Comparison of ENCODE assay signal across 23 cellular contexts in the genomic region with DNA sequence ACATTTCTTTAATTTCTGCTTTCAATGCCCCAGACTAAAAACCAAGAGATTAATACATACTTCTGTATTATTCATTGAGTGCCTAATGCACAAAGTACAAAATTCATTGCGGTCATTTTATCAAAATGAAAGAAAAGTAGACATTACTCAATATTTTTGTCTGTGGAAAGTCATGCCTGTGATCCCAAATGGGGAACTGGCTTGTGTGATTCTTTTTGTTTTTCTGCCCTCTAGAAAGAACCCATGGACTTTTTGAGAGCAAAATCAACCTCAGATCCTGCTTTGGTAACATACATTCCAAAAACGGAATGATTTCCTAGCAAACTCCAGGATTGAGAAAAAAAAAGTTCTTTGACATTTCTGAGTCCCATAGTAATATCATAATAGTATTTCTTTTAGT.
"Had no signal": no experiment of that assay in that cellular context is flagged by ENCODE, and none has a peak within 500 bp of the region (broad histone marks: within the 10 kb centered on the region; RNA-seq: fewer than 3 reads in every experiment).

No MANE protein-coding gene starts in this region.

- H3K9ac ChIP-seq: parathyroid adenoma had no signal

- H3K36me3 Mint-ChIP-seq: activated CD4-positive, alpha-beta memory T cell treated with anti-CD3 and anti-CD28 coated beads for 36 hours; activated naive CD4-positive, alpha-beta T cell treated with anti-CD3 and anti-CD28 coated beads, Interleukin-2, amount 10 ng/mL, durations not matched to agents 7 days and 5 days; brain; natural killer cell treated with Interleukin-12 subunit alpha and Interleukin-12 subunit beta and Interleukin-15 and Interleukin-18, amount 100 ng/mL, for 72 hours; stimulated activated naive B cell treated with anti-CD40 and anti-IgM and Interleukin-4, amounts not matched to agents 10 μg/mL and 1 μg/mL and 100 μg/mL, for 72 hours had no signal

- H3K4me1 Mint-ChIP-seq: activated naive CD4-positive, alpha-beta T cell treated with anti-CD3 and anti-CD28 coated beads, Interleukin-2, amount 10 ng/mL, durations not matched to agents 7 days and 5 days; activated naive CD8-positive, alpha-beta T cell treated with anti-CD3 and anti-CD28 coated beads, Interleukin-2, amount 50 U/mL, for 24 hours; brain; stimulated activated naive B cell treated with anti-CD40 and anti-IgM and Interleukin-4, amounts not matched to agents 10 μg/mL and 1 μg/mL and 100 μg/mL, for 72 hours had no signal

- H3K9me3 ChIP-seq: colonic mucosa, gastroesophageal sphincter, neutrophil, right lobe of liver, upper lobe of right lung had no signal

- H3K36me3 ChIP-seq: colonic mucosa, gastroesophageal sphincter, neutrophil, right lobe of liver, upper lobe of right lung had no signal

- H3K27me3 ChIP-seq: colonic mucosa, gastroesophageal sphincter, neutrophil, right lobe of liver, upper lobe of right lung had no signal

- H3K4me3 ChIP-seq: colonic mucosa, gastroesophageal sphincter, right lobe of liver, SK-N-MC, upper lobe of right lung had no signal

- ATAC-seq: activated naive CD8-positive, alpha-beta T cell treated with anti-CD3 and anti-CD28 coated beads, Interleukin-2, amount 50 U/mL, for 24 hours; gastroesophageal sphincter; left ventricle myocardium superior; natural killer cell treated with Interleukin-12 subunit alpha and Interleukin-12 subunit beta and Interleukin-15 and Interleukin-18, amount 100 ng/mL, for 72 hours; right lobe of liver; stimulated activated naive B cell treated with anti-CD40 and anti-IgM and Interleukin-4, amounts not matched to agents 10 μg/mL and 1 μg/mL and 100 μg/mL, for 72 hours; upper lobe of right lung had no signal

- FAIRE-seq: islet of Langerhans, small intestine had no signal

- DNase-seq: activated CD4-positive, alpha-beta memory T cell treated with anti-CD3 and anti-CD28 coated beads for 36 hours; activated CD4-positive, alpha-beta T cell treated with anti-CD3 and anti-CD28 coated beads for 48 hours; activated effector memory CD4-positive, alpha-beta T cell treated with anti-CD3 and anti-CD28 coated beads, Interleukin-2, amount 50 U/mL, for 16 hours; activated naive CD4-positive, alpha-beta T cell treated with anti-CD3 and anti-CD28 coated beads, Interleukin-2, amount 10 ng/mL, durations not matched to agents 7 days and 5 days; activated naive CD8-positive, alpha-beta T cell treated with anti-CD3 and anti-CD28 coated beads, Interleukin-2, amount 50 U/mL, for 24 hours; central memory CD4-positive, alpha-beta T cell; colonic mucosa; head of caudate nucleus; hypothalamus; left ventricle myocardium superior; right lobe of liver; small intestine; stimulated activated CD4-positive, alpha-beta T cell treated with anti-CD3 and anti-CD28 coated beads, Interleukin-15, amount 100 ng/mL, for 24 hours; stimulated activated naive B cell treated with anti-CD40 and anti-IgM and Interleukin-4, amounts not matched to agents 10 μg/mL and 1 μg/mL and 100 μg/mL, for 72 hours; upper lobe of right lung had no signal

- H3K27me3 Mint-ChIP-seq: activated CD4-positive, alpha-beta memory T cell treated with anti-CD3 and anti-CD28 coated beads for 36 hours; activated naive CD4-positive, alpha-beta T cell treated with anti-CD3 and anti-CD28 coated beads, Interleukin-2, amount 10 ng/mL, durations not matched to agents 7 days and 5 days; activated naive CD8-positive, alpha-beta T cell treated with anti-CD3 and anti-CD28 coated beads, Interleukin-2, amount 50 U/mL, for 24 hours; brain; natural killer cell treated with Interleukin-12 subunit alpha and Interleukin-12 subunit beta and Interleukin-15 and Interleukin-18, amount 100 ng/mL, for 72 hours; stimulated activated naive B cell treated with anti-CD40 and anti-IgM and Interleukin-4, amounts not matched to agents 10 μg/mL and 1 μg/mL and 100 μg/mL, for 72 hours had no signal

- H3K27ac Mint-ChIP-seq: activated CD4-positive, alpha-beta memory T cell treated with anti-CD3 and anti-CD28 coated beads for 36 hours; activated naive CD4-positive, alpha-beta T cell treated with anti-CD3 and anti-CD28 coated beads, Interleukin-2, amount 10 ng/mL, durations not matched to agents 7 days and 5 days; activated naive CD8-positive, alpha-beta T cell treated with anti-CD3 and anti-CD28 coated beads, Interleukin-2, amount 50 U/mL, for 24 hours; brain; natural killer cell treated with Interleukin-12 subunit alpha and Interleukin-12 subunit beta and Interleukin-15 and Interleukin-18, amount 100 ng/mL, for 72 hours; stimulated activated naive B cell treated with anti-CD40 and anti-IgM and Interleukin-4, amounts not matched to agents 10 μg/mL and 1 μg/mL and 100 μg/mL, for 72 hours had no signal

- H3K79me2 ChIP-seq: parathyroid adenoma had no signal

- H3K27ac ChIP-seq: colonic mucosa, epithelial cell of prostate, gastroesophageal sphincter, neutrophil, parathyroid adenoma, right lobe of liver, SK-N-MC, upper lobe of right lung had no signal

- H2AFZ ChIP-seq: parathyroid adenoma had no signal

- H3K4me1 ChIP-seq: colonic mucosa, gastroesophageal sphincter, parathyroid adenoma, right lobe of liver, upper lobe of right lung had no signal

- H3K9me3 Mint-ChIP-seq: activated naive CD4-positive, alpha-beta T cell treated with anti-CD3 and anti-CD28 coated beads, Interleukin-2, amount 10 ng/mL, durations not matched to agents 7 days and 5 days; activated naive CD8-positive, alpha-beta T cell treated with anti-CD3 and anti-CD28 coated beads, Interleukin-2, amount 50 U/mL, for 24 hours; brain had no signal

- H3K4me3 Mint-ChIP-seq: activated CD4-positive, alpha-beta memory T cell treated with anti-CD3 and anti-CD28 coated beads for 36 hours; activated naive CD4-positive, alpha-beta T cell treated with anti-CD3 and anti-CD28 coated beads, Interleukin-2, amount 10 ng/mL, durations not matched to agents 7 days and 5 days; activated naive CD8-positive, alpha-beta T cell treated with anti-CD3 and anti-CD28 coated beads, Interleukin-2, amount 50 U/mL, for 24 hours; brain; natural killer cell treated with Interleukin-12 subunit alpha and Interleukin-12 subunit beta and Interleukin-15 and Interleukin-18, amount 100 ng/mL, for 72 hours; stimulated activated naive B cell treated with anti-CD40 and anti-IgM and Interleukin-4, amounts not matched to agents 10 μg/mL and 1 μg/mL and 100 μg/mL, for 72 hours had no signal
